Comparison of ENCODE assay signal across 9 cellular contexts in the genomic region with DNA sequence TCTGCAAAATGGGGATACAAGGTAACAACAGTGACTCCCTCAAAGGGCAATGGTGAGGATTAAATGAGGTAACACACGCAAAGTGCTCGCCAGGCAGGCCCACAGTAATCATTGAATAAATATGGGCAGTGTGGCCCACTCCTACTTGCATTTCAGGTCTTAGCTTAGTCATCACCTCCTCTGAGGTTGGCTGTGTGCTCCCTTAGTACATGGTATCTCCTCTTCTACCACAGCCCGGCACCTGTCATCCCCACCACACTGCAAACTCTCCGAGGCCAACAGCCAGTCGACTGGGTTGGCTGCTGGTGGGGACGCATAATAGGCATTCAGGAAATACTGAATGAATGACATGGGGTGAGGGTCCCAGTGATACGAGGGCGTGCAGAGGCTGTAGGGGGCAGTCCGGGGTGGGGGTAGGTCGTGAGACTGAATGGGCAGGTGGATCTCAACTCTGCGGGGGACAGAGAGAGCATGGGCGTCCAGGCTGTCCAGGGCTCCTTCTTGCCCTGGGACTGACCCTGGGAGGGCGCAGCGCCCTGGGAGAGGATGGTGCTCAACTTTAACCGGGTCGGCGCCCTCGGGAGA. TPM values are rescaled to one million over a fixed set of nuclear protein-coding genes. Genes with fewer than 3 reads are reported as not detected.
DNase-seq lines count a peak whose midpoint lies in the region; ATAC-seq and TF ChIP-seq lines count a peak whose summit lies in the region.
"Had no signal": no experiment of that assay in that cellular context is flagged by ENCODE, and none has a peak within 500 bp of the region (broad histone marks: within the 10 kb centered on the region; RNA-seq: fewer than 3 reads in every experiment).

No MANE protein-coding gene starts in this region.

- ATAC-seq in HCT116 (no peak; the same call in none of the 2 replicates), right cardiac atrium (no peak), GM18519 (IDR thresholded peaks at IDR 0.05; ENCODE audit: low FRiP score, unreplicated experiment) (no peak), GM18867 (IDR thresholded peaks at IDR 0.05; ENCODE audit: unreplicated experiment) (no peak)

- no peaks in the 10 kb centered on the region for H3K79me2 ChIP-seq in HCT116 (ENCODE audit: insufficient read depth, low read length)

- POLR2A ChIA-PET in HCT116 (lab: Charles Lee): no interaction called here
- POLR2A ChIA-PET in activated CD4-positive, alpha-beta memory T cell treated with anti-CD3 and anti-CD28 coated beads for 36 hours (lab: Charles Lee): no interaction called here

- TF ChIP-seq RAD21 in HCT116 (IDR thresholded peaks at IDR 0.05; ENCODE audit: low read depth): no peak

- H3K36me3 Mint-ChIP-seq in activated CD4-positive, alpha-beta memory T cell treated with anti-CD3 and anti-CD28 coated beads for 36 hours: no peaks in the 10 kb centered on the region

- no peak overlapping the region for H3K27ac Mint-ChIP-seq in activated CD4-positive, alpha-beta memory T cell treated with anti-CD3 and anti-CD28 coated beads for 36 hours

- H3K36me3 ChIP-seq in HCT116 (ENCODE audit: control insufficient read depth in 1 of 2, insufficient read depth in 2 of 2, low read length in 2 of 2) (no peaks in the 10 kb centered on the region), skeletal muscle tissue (ENCODE audit: control insufficient read depth in 3 of 3, insufficient read depth in 3 of 3, low read length in 3 of 3) (no peaks in the 10 kb centered on the region)

- H3K27ac ChIP-seq in HCT116 (ENCODE audit: low read depth, low read length) (no peak overlapping the region), right cardiac atrium (ENCODE audit: low read length) (peak overlapping the region; percentile 63), skeletal muscle tissue (ENCODE audit: low read depth, low read length) (no peak overlapping the region)

- no TSS peak for BruUV-seq in HCT116 (replicated peaks; lab: Mats Ljungman, UMichigan)

- H4K20me1 ChIP-seq in HCT116 (ENCODE audit: insufficient read depth): no peaks in the 10 kb centered on the region

- H3K9me3 ChIP-seq in HCT116 (ENCODE audit: control insufficient read depth in 1 of 2, insufficient read depth in 1 of 2, low read depth in 1 of 2, low read length in 2 of 2) (no peaks in the 10 kb centered on the region), right cardiac atrium (ENCODE audit: control insufficient read depth, low read length) (no peaks in the 10 kb centered on the region), skeletal muscle tissue (ENCODE audit: control insufficient read depth in 3 of 3, low read length in 3 of 3) (no peaks in the 10 kb centered on the region)

- H3K4me1 ChIP-seq in HCT116 (ENCODE audit: control insufficient read depth in 1 of 2, insufficient read depth in 2 of 2, low read length in 2 of 2) (peaks cover 9 to 18% of the 10 kb centered on the region in 2 experiments; a peak in 3 of 4 replicates), right cardiac atrium (ENCODE audit: control insufficient read depth, insufficient read depth, low read length) (peaks cover 18% of the 10 kb centered on the region), skeletal muscle tissue (ENCODE audit: control insufficient read depth in 3 of 3, insufficient read depth in 3 of 3, low read length in 3 of 3) (peaks cover 19 to 36% (median 25%) of the 10 kb centered on the region in 3 donors)

- H3K9me3 Mint-ChIP-seq in activated CD4-positive, alpha-beta memory T cell treated with anti-CD3 and anti-CD28 coated beads for 36 hours: no peaks in the 10 kb centered on the region

- H3K4me3 ChIP-seq in HCT116 (replicated peaks in 1 of 2; ENCODE audit: low read depth in 1 of 2, low read length in 2 of 2) (peak overlapping the region; percentile 46 to 63), right cardiac atrium (ENCODE audit: low read length) (peak overlapping the region; percentile 62), skeletal muscle tissue (ENCODE audit: low read length in 3 of 3) (peak overlapping the region; percentile 57 to 71 (median 69))

- intact Hi-C loops in HCT116 (cut with micrococcal nuclease) (no loop called here), right cardiac atrium (cut with DNase I) (no loop called here)
- intact Hi-C loops in activated CD4-positive, alpha-beta memory T cell treated with anti-CD3 and anti-CD28 coated beads for 36 hours (cut with micrococcal nuclease): no loop called here

- peaks cover 22% of the 10 kb centered on the region for H3K27me3 Mint-ChIP-seq in activated CD4-positive, alpha-beta memory T cell treated with anti-CD3 and anti-CD28 coated beads for 36 hours

- 0 out of 6 replicates have a peak, but pooled peaks of 1 of the 3 experiments have one; percentile 4 for TF ChIP-seq CTCF in HCT116 (IDR thresholded peaks at IDR 0.05 in 2 of 3, conservative IDR thresholded peaks at IDR 0.05 in 1 of 3; ENCODE audit: borderline replicate concordance in 1 of 3, insufficient read depth in 1 of 3, low read depth in 2 of 3, low read length in 2 of 3)

- H3K9ac ChIP-seq in HCT116 (ENCODE audit: low read length) (peak overlapping the region; percentile 35; the same call in 1 of the 2 replicates), skeletal muscle tissue (ENCODE audit: low read depth in 1 of 3, low read length in 3 of 3) (peak overlapping the region in 1 of 3 donors; percentile 55)

- CTCF ChIA-PET in HCT116 (lab: Charles Lee): interaction anchor here (1.3 kb wide), 1 partner anchor 49 kb away, joined by 3 read pairs; no protein-coding TSS in a partner anchor
- CTCF ChIA-PET in activated CD4-positive, alpha-beta memory T cell treated with anti-CD3 and anti-CD28 coated beads for 36 hours (lab: Charles Lee): interaction anchor here (2.0 kb wide), 1 partner anchor 30 kb away, joined by 6 read pairs; no protein-coding TSS in a partner anchor

- H3K27me3 ChIP-seq in HCT116 (ENCODE audit: insufficient read depth, low read length) (no peaks in the 10 kb centered on the region), right cardiac atrium (ENCODE audit: control insufficient read depth, insufficient read depth) (no peaks in the 10 kb centered on the region), skeletal muscle tissue (ENCODE audit: control insufficient read depth in 3 of 3, insufficient read depth in 3 of 3, low read length in 3 of 3) (peaks cover 0 to 5% (median 0%) of the 10 kb centered on the region in 3 donors)

- RAD21 ChIA-PET in HCT116 (lab: Charles Lee; ENCODE audit: low non-redundant PET in 1 of 2, low total read pairs in 2 of 2, uncharacterized antibody in 2 of 2, unreplicated experiment in 2 of 2): no interaction called here

- peaks cover 30% of the 10 kb centered on the region for H3K4me1 Mint-ChIP-seq in activated CD4-positive, alpha-beta memory T cell treated with anti-CD3 and anti-CD28 coated beads for 36 hours (ENCODE audit: low read depth)

- peak overlapping the region; percentile 60 for H3K4me3 Mint-ChIP-seq in activated CD4-positive, alpha-beta memory T cell treated with anti-CD3 and anti-CD28 coated beads for 36 hours

- peak overlapping the region; percentile 91 for H3K4me2 ChIP-seq in HCT116 (ENCODE audit: low read length)

- TF ChIP-seq POLR2A in HCT116 (IDR thresholded peaks at IDR 0.05; ENCODE audit: borderline replicate concordance, extremely low read depth, insufficient read depth, insufficient read length): no peak

- WGBS in right cardiac atrium: 23% methylated on average over 18 of the region's 18 CpGs

- no peaks in the 10 kb centered on the region for H3K9me2 ChIP-seq in HCT116 (ENCODE audit: insufficient read depth)

- DNase-seq in HCT116 (ENCODE audit: low read depth, low spot score): no peak
- peak; percentile 43 for DNase-seq in activated CD4-positive, alpha-beta memory T cell treated with anti-CD3 and anti-CD28 coated beads for 36 hours
- DNase-seq in right cardiac atrium: no peak
- DNase-seq in NCI-H2081 (lab: John Stamatoyannopoulos, UW): no peak
- no peak for DNase-seq in cortex of kidney (lab: John Stamatoyannopoulos, UW)
- DNase-seq: kidney glomerular epithelial cell had no signal

- peak overlapping the region; percentile 30 for H2AFZ ChIP-seq in HCT116 (ENCODE audit: low read depth, low read length, poor library complexity, severe bottlenecking)

TF ChIP-seq in HCT116, 20 proteins besides CTCF, POLR2A, EP300 and RAD21 (continues in another document):
- TF ChIP-seq ZFX (IDR thresholded peaks at IDR 0.05) (no peak), ELF1 (IDR thresholded peaks at IDR 0.05; ENCODE audit: borderline replicate concordance, low read depth) (no peak), TCF7L2 (IDR thresholded peaks at IDR 0.05; ENCODE audit: borderline replicate concordance, extremely low read depth, insufficient read depth, insufficient read length) (no peak), CEBPB (IDR thresholded peaks at IDR 0.05; ENCODE audit: low read depth) (no peak), EZH2 (IDR thresholded peaks at IDR 0.05) (no peak), ZNF274 (IDR thresholded peaks at IDR 0.05; ENCODE audit: low read depth, low read length) (no peak), JUND (IDR thresholded peaks at IDR 0.05) (no peak), SIN3A (IDR thresholded peaks at IDR 0.05; ENCODE audit: low read depth) (no peak), EZH2phosphoT487 (IDR thresholded peaks at IDR 0.05; ENCODE audit: borderline replicate concordance) (no peak)
- TF ChIP-seq, protein P1, sequence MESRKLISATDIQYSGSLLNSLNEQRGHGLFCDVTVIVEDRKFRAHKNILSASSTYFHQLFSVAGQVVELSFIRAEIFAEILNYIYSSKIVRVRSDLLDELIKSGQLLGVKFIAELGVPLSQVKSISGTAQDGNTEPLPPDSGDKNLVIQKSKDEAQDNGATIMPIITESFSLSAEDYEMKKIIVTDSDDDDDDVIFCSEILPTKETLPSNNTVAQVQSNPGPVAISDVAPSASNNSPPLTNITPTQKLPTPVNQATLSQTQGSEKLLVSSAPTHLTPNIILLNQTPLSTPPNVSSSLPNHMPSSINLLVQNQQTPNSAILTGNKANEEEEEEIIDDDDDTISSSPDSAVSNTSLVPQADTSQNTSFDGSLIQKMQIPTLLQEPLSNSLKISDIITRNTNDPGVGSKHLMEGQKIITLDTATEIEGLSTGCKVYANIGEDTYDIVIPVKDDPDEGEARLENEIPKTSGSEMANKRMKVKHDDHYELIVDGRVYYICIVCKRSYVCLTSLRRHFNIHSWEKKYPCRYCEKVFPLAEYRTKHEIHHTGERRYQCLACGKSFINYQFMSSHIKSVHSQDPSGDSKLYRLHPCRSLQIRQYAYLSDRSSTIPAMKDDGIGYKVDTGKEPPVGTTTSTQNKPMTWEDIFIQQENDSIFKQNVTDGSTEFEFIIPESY (IDR thresholded peaks at IDR 0.05; ENCODE audit: extremely low read depth, insufficient replicate concordance, low read length): no peak
- TF ChIP-seq, protein P2, sequence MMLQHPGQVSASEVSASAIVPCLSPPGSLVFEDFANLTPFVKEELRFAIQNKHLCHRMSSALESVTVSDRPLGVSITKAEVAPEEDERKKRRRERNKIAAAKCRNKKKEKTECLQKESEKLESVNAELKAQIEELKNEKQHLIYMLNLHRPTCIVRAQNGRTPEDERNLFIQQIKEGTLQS (IDR thresholded peaks at IDR 0.05): no peak

RNA-seq across cellular contexts. Expression of a gene that starts 0.4 kb away (rescaled TPM):
- total RNA-seq in HCT116 (2021; ENCODE audit: unreplicated experiment) (5.8 TPM), right cardiac atrium (100 to 1,000 TPM; 557 to 764 (median 622) TPM), skeletal muscle tissue (2.6 TPM)
- polyA plus RNA-seq in HCT116 (2012): 3.9 and 4.8 TPM in 2 replicates
- total RNA-seq in activated CD4-positive, alpha-beta memory T cell treated with anti-CD3 and anti-CD28 coated beads for 36 hours: under 1 TPM; 0.55 to 0.63 TPM
- polyA plus RNA-seq in right cardiac atrium: 558 TPM

Comparison
In these comparisons a context has a peak if more than half of its experiments do, and no peak if none do; other contexts are left out.
1. RNA of a gene that starts 0.4 kb away (total RNA-seq): 557 to 764 TPM in right cardiac atrium; 5.8 TPM in HCT116 (single experiment), 2.6 TPM in skeletal muscle tissue (single experiment) and 0.55 to 0.63 TPM in activated CD4-positive, alpha-beta memory T cell treated with anti-CD3 and anti-CD28 coated beads for 36 hours; every median in the first group is over 10 times any median in the second.
2. Peak in every context shown above with its lines, with median percentiles within 50 percentile points of each other: H3K4me3 ChIP-seq.